In genomic region chr11:34380696-34381095, GRCh38 we compare ENCODE assay signal across 14 cellular contexts. TPM values are rescaled to one million over a fixed set of nuclear protein-coding genes. Genes with fewer than 3 reads are reported as not detected.
DNase-seq lines count a peak whose midpoint lies in the region; ATAC-seq and TF ChIP-seq lines count a peak whose summit lies in the region.
"Had no signal": no experiment of that assay in that cellular context is flagged by ENCODE, and none has a peak within 500 bp of the region (broad histone marks: within the 10 kb centered on the region; RNA-seq: fewer than 3 reads in every experiment).

No MANE protein-coding gene starts in this region.

- no peak overlapping the region for H2AFZ ChIP-seq in mammary epithelial cell (ENCODE audit: low read depth, low read length)

- CTCF ChIA-PET in mammary epithelial cell (lab: Charles Lee; ENCODE audit: low non-redundant PET): no interaction called here

- H3K36me3 ChIP-seq in mammary epithelial cell (ENCODE audit: insufficient read depth, low read length): no peaks in the 10 kb centered on the region
- no peaks in the 10 kb centered on the region for H3K36me3 ChIP-seq in mucosa of descending colon (ENCODE audit: low read depth)

- TF ChIP-seq CTCF in mammary epithelial cell (conservative IDR thresholded peaks at IDR 0.05 in 1 of 2, IDR thresholded peaks at IDR 0.05 in 1 of 2; ENCODE audit: extremely low read depth in 1 of 2, insufficient read depth in 1 of 2, low read depth in 1 of 2, low read length in 2 of 2) (no peak), mucosa of descending colon (IDR thresholded peaks at IDR 0.05) (no peak)

- H3K27ac ChIP-seq in mammary epithelial cell (ENCODE audit: insufficient read depth, low read depth, low read length): no peak overlapping the region

- H3K9ac ChIP-seq in mammary epithelial cell (ENCODE audit: insufficient read depth, low read length): no peak overlapping the region

- no TSS peak for BruUV-seq in mammary epithelial cell (replicated peaks; lab: Mats Ljungman, UMichigan)

- H3K4me2 ChIP-seq in mammary epithelial cell (ENCODE audit: insufficient read depth, low read depth, low read length): peak overlapping the region; percentile 50

- H3K4me1 ChIP-seq in mammary epithelial cell (ENCODE audit: insufficient read depth, low read length) (peaks cover 25% of the 10 kb centered on the region), mucosa of descending colon (ENCODE audit: low read depth) (no peaks in the 10 kb centered on the region)

- H3K9me3 ChIP-seq in mammary epithelial cell (replicated peaks; ENCODE audit: insufficient read depth, low read length) (peaks cover 18% of the 10 kb centered on the region), mucosa of descending colon (peaks cover 20% of the 10 kb centered on the region)

- H3K79me2 ChIP-seq in mammary epithelial cell (ENCODE audit: insufficient read depth, low read length): no peaks in the 10 kb centered on the region

- no peaks in the 10 kb centered on the region for H4K20me1 ChIP-seq in mammary epithelial cell (ENCODE audit: insufficient read depth, low read length)

- dilution Hi-C loops in mammary epithelial cell (cut with HindIII; ENCODE audit: low sequenced_read_pairs): no loop called here

- H3K4me3 ChIP-seq in mammary epithelial cell (replicated peaks in 1 of 3; ENCODE audit: insufficient read depth in 1 of 3, low read depth in 2 of 3, low read length in 3 of 3) (no peak overlapping the region), skeletal muscle cell (ENCODE audit: low read depth, low read length) (no peak overlapping the region), mucosa of descending colon (no peak overlapping the region)

- ATAC-seq in mucosa of descending colon (no peak), left cardiac atrium (no peak)

- 38% methylated on average over 2 of the region's 2 CpGs for WGBS in mammary epithelial cell (ENCODE audit: low coverage, missing lambda C conversion rate)

- in situ Hi-C loops in mammary epithelial cell (cut with MboI; ENCODE audit: low sequenced_read_pairs in 2 of 2): no loop called here

- no peaks in the 10 kb centered on the region for H3K27me3 ChIP-seq in mammary epithelial cell (ENCODE audit: insufficient read depth, low read length)

- intact Hi-C loops in mammary epithelial cell (cut with micrococcal nuclease): loop anchor here (5.0 kb wide), 1 partner anchor 57 kb away; the partner anchor contains the start of gene CAT
- intact Hi-C loops in mucosa of descending colon (cut with DNase I, micrococcal nuclease): no loop called here
- intact Hi-C loops in left cardiac atrium (cut with DNase I): no loop called here

- DNase-seq in NOMO-1 treated with DMSO at 0.1 percent for 48 hours (lab: John Stamatoyannopoulos, UW; ENCODE audit: unreplicated experiment) (peak; percentile 5), NOMO-1 treated with dmso at 0.1 percent for 144 hours (lab: John Stamatoyannopoulos, UW; ENCODE audit: unreplicated experiment) (no peak), NCI-H226 (peak; percentile 64), mammary epithelial cell (peak; percentile 85), skeletal muscle cell (ENCODE audit: low read depth) (peak; percentile 63), NCI-H1417 (lab: John Stamatoyannopoulos, UW) (no peak), mucosa of descending colon (no peak), left cardiac atrium (no peak)
- DNase-seq: activated CD4-positive, alpha-beta T cell treated with anti-CD3 and anti-CD28 coated beads for 48 hours; amygdala; COR-L47; NCI-H146; NCI-H446; RPMI8226 had no signal

RNA-seq across cellular contexts. Expression of gene ABTB2, which starts 22.9 kb away (rescaled TPM):
- total RNA-seq in mammary epithelial cell (1 to 10 TPM; 5.1 to 8.0 TPM), mucosa of descending colon (10 to 100 TPM; 12.8 to 16.8 (median 14.3) TPM), left cardiac atrium (10 to 100 TPM; 12.5 to 19.3 TPM)
- 2.3 TPM for polyA plus RNA-seq in mammary epithelial cell
- polyA minus RNA-seq in mammary epithelial cell: 1.0 TPM

RNA-seq across cellular contexts. Expression of gene CAT, which starts 58.0 kb away (rescaled TPM):
- 100 to 1,000 TPM in 1 of 2 donors, 10 to 100 TPM in 1; 30.6 to 147 TPM for total RNA-seq in mammary epithelial cell
- polyA plus RNA-seq in mammary epithelial cell: 48.7 TPM
- polyA minus RNA-seq in mammary epithelial cell: 50.9 TPM
- 100 to 1,000 TPM in 1 of 3 donors, 10 to 100 TPM in 2; 75.7 to 111 (median 89.5) TPM for total RNA-seq in mucosa of descending colon
- total RNA-seq in left cardiac atrium: 100 to 1,000 TPM in 1 of 2 donors, 10 to 100 TPM in 1; 98.1 to 117 TPM

Comparison
In these comparisons a context has a peak if more than half of its experiments do, and no peak if none do; other contexts are left out.
1. DNase-seq: peak in NOMO-1 treated with DMSO at 0.1 percent for 48 hours (single experiment), NCI-H226 (single experiment), mammary epithelial cell (single experiment) and skeletal muscle cell (single experiment); none in NOMO-1 treated with dmso at 0.1 percent for 144 hours (single experiment), NCI-H1417 (0 of 3), mucosa of descending colon (0 of 3) and left cardiac atrium (single experiment).